In the genomic region with DNA sequence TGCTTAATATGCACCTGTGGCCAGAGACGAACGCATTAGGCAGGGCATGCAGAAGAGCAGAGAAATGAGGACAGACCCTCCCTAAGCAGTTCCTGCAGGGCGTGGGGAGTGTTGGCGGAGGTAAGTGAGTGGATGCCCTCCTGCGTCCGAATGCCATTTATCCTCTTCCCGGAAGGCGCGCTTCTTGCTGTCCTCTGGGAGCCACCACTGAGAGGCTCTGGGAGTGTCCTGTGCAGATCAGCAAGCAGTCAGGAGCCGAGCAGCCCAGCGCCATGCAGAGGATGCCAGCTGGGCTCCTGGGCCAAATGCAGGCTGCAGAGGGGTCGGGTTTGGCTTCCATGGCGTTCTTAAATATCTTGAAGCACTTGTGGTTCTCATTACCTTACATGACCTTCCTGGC, we compare ENCODE assay signal across 25 cellular contexts. TPM values are rescaled to one million over a fixed set of nuclear protein-coding genes. Genes with fewer than 3 reads are reported as not detected.
"Had no signal": no experiment of that assay in that cellular context is flagged by ENCODE, and none has a peak within 500 bp of the region (broad histone marks: within the 10 kb centered on the region; RNA-seq: fewer than 3 reads in every experiment).

No MANE protein-coding gene starts in this region.

- H3K9me3 ChIP-seq: esophagus muscularis mucosa, gastrocnemius medialis, heart right ventricle had no signal

- H3K4me3 ChIP-seq: coronary artery, dorsolateral prefrontal cortex, esophagus muscularis mucosa, gastrocnemius medialis, heart right ventricle had no signal

- H3K4me1 ChIP-seq: esophagus muscularis mucosa, foreskin keratinocyte, gastrocnemius medialis had no signal

- H3K27me3 ChIP-seq: brain microvascular endothelial cell, dorsolateral prefrontal cortex, esophagus muscularis mucosa, foreskin keratinocyte, gastrocnemius medialis had no signal

- H3K36me3 ChIP-seq: brain microvascular endothelial cell, esophagus muscularis mucosa had no signal

- DNase-seq: activated CD4-positive, alpha-beta T cell treated with anti-CD3 and anti-CD28 coated beads for 1 hour; activated CD4-positive, alpha-beta T cell treated with anti-CD3 and anti-CD28 coated beads for 48 hours; activated CD4-positive, alpha-beta T cell treated with anti-CD3 and anti-CD28 coated beads, Interleukin-2, amount 50 U/mL, for 1 hour; activated CD4-positive, alpha-beta T cell treated with anti-CD3 and anti-CD28 coated beads, Interleukin-2, amount 50 U/mL, for 48 hours; activated CD8-positive, alpha-beta memory T cell treated with anti-CD3 and anti-CD28 coated beads for 24 hours; activated CD8-positive, alpha-beta T cell treated with anti-CD3 and anti-CD28 coated beads for 36 hours; activated effector memory CD4-positive, alpha-beta T cell treated with Interleukin-2 at 50 U/mL for 16 hours; activated gamma-delta T cell treated with Interleukin-2 at 50 U/mL for 16 hours; activated naive CD4-positive, alpha-beta T cell treated with anti-CD3 and anti-CD28 coated beads, Interleukin-2, amount 50 U/mL, for 16 hours; activated naive CD4-positive, alpha-beta T cell treated with Interleukin-2 at 50 U/mL for 16 hours; activated T-cell treated with anti-CD3 and anti-CD28 coated beads, Interleukin-2, amount 50 U/mL, for 4 hours; amniotic stem cell; anterior cingulate cortex; brain microvascular endothelial cell; dorsolateral prefrontal cortex; effector memory CD4-positive, alpha-beta T cell; foreskin keratinocyte; gastrocnemius medialis; glutamatergic neuron; heart right ventricle; T-helper 1 cell; T-helper 17 cell had no signal

- H3K27ac ChIP-seq: brain microvascular endothelial cell, coronary artery, esophagus muscularis mucosa, foreskin keratinocyte, gastrocnemius medialis, heart right ventricle had no signal

- ATAC-seq: activated CD8-positive, alpha-beta T cell treated with anti-CD3 and anti-CD28 coated beads for 36 hours; activated T-cell treated with anti-CD3 and anti-CD28 coated beads, Interleukin-2, amount 50 U/mL, for 4 hours; activated T-helper 17 cell treated with anti-CD3 and anti-CD28 coated beads, Interleukin-2, amount 50 U/mL, for 72 hours; foreskin keratinocyte; gastrocnemius medialis; heart right ventricle; T-helper 17 cell had no signal

RNA-seq across cellular contexts. Expression of gene SLIT1, which starts 29.9 kb away (rescaled TPM):
- total RNA-seq: foreskin keratinocyte had no signal
